In genomic region chr7:150898475-150899011, GRCh38 we compare ENCODE assay signal across 8 cellular contexts. TPM values are rescaled to one million over a fixed set of nuclear protein-coding genes. Genes with fewer than 3 reads are reported as not detected.
DNase-seq lines count a peak whose midpoint lies in the region; FAIRE-seq and TF ChIP-seq lines count a peak whose summit lies in the region.

No MANE protein-coding gene starts in this region.

- TF ChIP-seq POLR2A in Raji (IDR thresholded peaks at IDR 0.05; ENCODE audit: insufficient read depth, low read depth, low read length) (0 out of 2 replicates have a peak, but pooled peaks have one; percentile 34), thyroid gland (IDR thresholded peaks at IDR 0.05) (no peak)

- H2AFZ ChIP-seq in osteoblast (ENCODE audit: low read length): peak overlapping the region; percentile 53

- H3K36me3 ChIP-seq in BLaER1 treated with 17β-estradiol and CSF1 and Interleukin-3, amounts not matched to agents 10 nM and 100 nM: no peaks in the 10 kb centered on the region
- H3K36me3 ChIP-seq in osteoblast (ENCODE audit: insufficient read depth, low read length): no peaks in the 10 kb centered on the region
- H3K36me3 ChIP-seq in thyroid gland: no peaks in the 10 kb centered on the region

- TF ChIP-seq EP300 in Ishikawa (IDR thresholded peaks at IDR 0.05; ENCODE audit: borderline replicate concordance): no peak

- WGBS in thyroid gland, 2 donors: 12 to 25% methylated on average over 10 to 20 of the region's 22 CpGs

- no peak overlapping the region for H3K4me3 ChIP-seq in BLaER1 treated with 17β-estradiol and CSF1 and Interleukin-3, amounts not matched to agents 10 nM and 100 nM
- H3K4me3 ChIP-seq in osteoblast (ENCODE audit: insufficient read depth, low read length): no peak overlapping the region
- no peak overlapping the region for H3K4me3 ChIP-seq in thyroid gland (replicated peaks in 1 of 3)

- no peaks in the 10 kb centered on the region for H3K79me2 ChIP-seq in osteoblast (ENCODE audit: insufficient read depth, low read length)

- H3K4me2 ChIP-seq in BLaER1 treated with 17β-estradiol and CSF1 and Interleukin-3, amounts not matched to agents 10 nM and 100 nM: peak overlapping the region in 10 of 11 experiments; percentile 20 to 52 (median 32); a peak in 17 of 22 replicates
- no peak overlapping the region for H3K4me2 ChIP-seq in osteoblast (ENCODE audit: insufficient read depth, low read length)

- peak; percentile 96 for FAIRE-seq in GM19239 (lab: Jason Lieb, UNC)

- intact Hi-C loops in thyroid gland (cut with DNase I): loop anchor here (5.0 kb wide), 2 partner anchors 89 to 214 kb away; no protein-coding TSS in a partner anchor

- H4K20me1 ChIP-seq in BLaER1 treated with 17β-estradiol and CSF1 and Interleukin-3, amounts not matched to agents 10 nM and 100 nM: peaks cover 0 to 13% (median 0%) of the 10 kb centered on the region in 11 experiments; a peak in 2 of 22 replicates
- no peaks in the 10 kb centered on the region for H4K20me1 ChIP-seq in osteoblast (ENCODE audit: insufficient read depth, low read length)

- H3K9ac ChIP-seq in BLaER1 treated with 17β-estradiol and CSF1 and Interleukin-3, amounts not matched to agents 10 nM and 100 nM: 0 out of 22 replicates have a peak overlapping the region, but pooled peaks of 1 of the 11 experiments have one; percentile 3

- TF ChIP-seq CTCF in osteoblast (IDR thresholded peaks at IDR 0.05; ENCODE audit: extremely low read depth, low read depth, low read length) (peak; percentile 93), thyroid gland (IDR thresholded peaks at IDR 0.05) (peak; percentile 82 to 91 (median 89))

- no peak overlapping the region for H3K27ac ChIP-seq in BLaER1 treated with 17β-estradiol and CSF1 and Interleukin-3, amounts not matched to agents 10 nM and 100 nM
- H3K27ac ChIP-seq in osteoblast (ENCODE audit: low read depth, low read length) (no peak overlapping the region), thyroid gland (no peak overlapping the region)

- TF ChIP-seq RAD21 in Ishikawa (IDR thresholded peaks at IDR 0.05; ENCODE audit: low read depth): peak; percentile 74

- H3K4me1 ChIP-seq in BLaER1 treated with 17β-estradiol and CSF1 and Interleukin-3, amounts not matched to agents 10 nM and 100 nM: peaks cover 9 to 28% (median 14%) of the 10 kb centered on the region in 10 experiments; a peak in 14 of 20 replicates
- H3K4me1 ChIP-seq in osteoblast (ENCODE audit: insufficient read depth, low read length) (no peaks in the 10 kb centered on the region), thyroid gland (no peaks in the 10 kb centered on the region)

- peaks cover 9 to 14% (median 13%) of the 10 kb centered on the region in 11 experiments for H3K9me3 ChIP-seq in BLaER1 treated with 17β-estradiol and CSF1 and Interleukin-3, amounts not matched to agents 10 nM and 100 nM (replicated peaks in 1 of 11)
- H3K9me3 ChIP-seq in osteoblast (ENCODE audit: low read depth, low read length) (no peaks in the 10 kb centered on the region), thyroid gland (no peaks in the 10 kb centered on the region)

- peaks cover 0 to 21% (median 13%) of the 10 kb centered on the region in 11 experiments; a peak in 10 of 22 replicates for H3K27me3 ChIP-seq in BLaER1 treated with 17β-estradiol and CSF1 and Interleukin-3, amounts not matched to agents 10 nM and 100 nM
- peaks cover 11% of the 10 kb centered on the region for H3K27me3 ChIP-seq in osteoblast (ENCODE audit: insufficient read depth, low read length)
- no peaks in the 10 kb centered on the region for H3K27me3 ChIP-seq in thyroid gland

- DNase-seq in GM19239 (ENCODE audit: insufficient read length, low spot score) (peak; percentile 58), foreskin melanocyte (peak; percentile 51), osteoblast (ENCODE audit: insufficient read length, low spot score, missing footprints) (peak; percentile 94), thyroid gland (peak; percentile 70 to 78)
- DNase-seq in activated effector memory CD4-positive, alpha-beta T cell treated with anti-CD3 and anti-CD28 coated beads, Interleukin-2, amount 50 U/mL, for 16 hours: peak; percentile 92

TF ChIP-seq in Ishikawa, 13 proteins besides CTCF, POLR2A, EP300 and RAD21:
- TF ChIP-seq REST (IDR thresholded peaks at IDR 0.05; ENCODE audit: low read depth): no peak
- TF ChIP-seq YY1 (IDR thresholded peaks at IDR 0.05; ENCODE audit: low read depth): peak; percentile 55; the same call in 1 of the 2 replicates
- 0 out of 2 replicates have a peak, but pooled peaks have one; percentile 49 for TF ChIP-seq TEAD4 (IDR thresholded peaks at IDR 0.05)

RNA-seq across cellular contexts. Expression of gene AOC1, which starts 46.2 kb away (rescaled TPM):
- not detected in 2 replicates for total RNA-seq in osteoblast
- total RNA-seq in thyroid gland: under 1 TPM in 2 of 4 donors, not detected in 2; 0.22 to 0.71 TPM
